In the genomic region with DNA sequence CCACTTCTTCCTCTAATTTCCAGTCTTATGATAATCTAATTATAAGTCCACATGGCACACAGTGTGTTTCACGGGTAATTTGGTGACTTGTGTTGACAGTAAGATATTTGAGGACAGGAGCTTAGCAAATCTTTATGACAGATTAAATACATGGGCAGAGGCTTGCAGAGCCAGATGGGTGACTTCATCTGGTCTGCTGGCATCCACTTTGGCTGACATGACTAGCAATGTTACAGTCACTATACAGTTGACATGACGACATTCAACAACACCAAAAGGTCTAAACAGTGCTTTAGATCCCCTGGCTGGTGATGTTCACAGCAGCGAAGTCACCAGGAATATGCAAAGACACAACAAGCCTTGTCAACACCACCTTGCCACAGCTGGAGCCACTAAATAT, we compare ENCODE assay signal across 23 cellular contexts.
"Had no signal": no experiment of that assay in that cellular context is flagged by ENCODE, and none has a peak within 500 bp of the region (broad histone marks: within the 10 kb centered on the region; RNA-seq: fewer than 3 reads in every experiment).

No MANE protein-coding gene starts in this region.

- H3K27me3 ChIP-seq: breast epithelium, Peyer's patch, SJCRH30 had no signal

- H3K4me3 ChIP-seq: breast epithelium, K562, Peyer's patch, SJCRH30 had no signal

- H3K4me1 ChIP-seq: breast epithelium, SJCRH30 had no signal

- H3K36me3 ChIP-seq: breast epithelium, Peyer's patch, SJCRH30 had no signal

- DNase-seq: activated CD4-positive, alpha-beta T cell treated with anti-CD3 and anti-CD28 coated beads for 48 hours; activated CD4-positive, alpha-beta T cell treated with anti-CD3 and anti-CD28 coated beads, Interleukin-2, amount 50 U/mL, for 4 hours; activated CD4-positive, CD25-positive, alpha-beta regulatory T cell treated with anti-CD3 and anti-CD28 coated beads, Interleukin-2, amount 50 U/mL, for 72 hours; activated CD8-positive, alpha-beta memory T cell treated with anti-CD3 and anti-CD28 coated beads, Interleukin-2, amount 50 U/mL, for 48 hours; activated CD8-positive, alpha-beta T cell treated with anti-CD3 and anti-CD28 coated beads, Interleukin-2, amount 10 ng/mL, durations not matched to agents 7 days and 5 days; activated effector memory CD4-positive, alpha-beta T cell treated with Interleukin-2 at 50 U/mL for 16 hours; activated naive CD4-positive, alpha-beta T cell; activated T-cell treated with anti-CD3 and anti-CD28 coated beads, Interleukin-2, amount 50 U/mL, for 1 hour; aorta; central memory CD4-positive, alpha-beta T cell; NCI-H1092; NCI-H1417; NCI-H1930; NCI-H748 treated with DMSO at 0.1 percent for 48 hours; Right ventricle myocardium superior; SJCRH30; SW 1271 had no signal

- H3K27ac ChIP-seq: breast epithelium, Peyer's patch, RWPE1, SJCRH30 had no signal

- ATAC-seq: activated CD8-positive, alpha-beta T cell treated with anti-CD3 and anti-CD28 coated beads, Interleukin-2, amount 10 ng/mL, durations not matched to agents 7 days and 5 days; K562; SK-N-SH treated with all-trans-retinoic acid at 6 μM for 48 hours; WTC11 had no signal

- H3K9me3 ChIP-seq: breast epithelium, Peyer's patch, SJCRH30 had no signal
